ENCODE assay signal across 8 cellular contexts in genomic region chr3:43286115-43286885, GRCh38. TPM values are rescaled to one million over a fixed set of nuclear protein-coding genes. Genes with fewer than 3 reads are reported as not detected.
DNase-seq lines count a peak whose midpoint lies in the region; ATAC-seq, FAIRE-seq and TF ChIP-seq lines count a peak whose summit lies in the region.

SNRK (plus strand) TSS chr3:43286540; CDS start chr3:43303204, 16,664 bp downstream.

- intact Hi-C loops in spleen (cut with DNase I; ENCODE audit: low total_unique reads), result no loop called here

- peak within 1 kb of the TSS; percentile 93 to 100 (median 98) for H3K27ac Mint-ChIP-seq in immature natural killer cell

- no peak for TF ChIP-seq CTCF in WI38 (IDR thresholded peaks at IDR 0.05; ENCODE audit: low read depth, low read length)
- peak; percentile 29 for TF ChIP-seq CTCF in bronchial epithelial cell (IDR thresholded peaks at IDR 0.05; ENCODE audit: insufficient read depth, low read length, severe bottlenecking)
- peak in 10 of 11 experiments; percentile 19 to 67 (median 51) for TF ChIP-seq CTCF in spleen (IDR thresholded peaks at IDR 0.05 in 8 of 11, conservative IDR thresholded peaks at IDR 0.05 in 3 of 11)

- H3K27me3 ChIP-seq in bronchial epithelial cell (ENCODE audit: control insufficient read depth, insufficient read depth, low read length) (no peaks in the 10 kb centered on the region), spleen (replicated peaks in 1 of 7) (no peaks in the 10 kb centered on the region)

- no peaks in the 10 kb centered on the region for H3K9me3 Mint-ChIP-seq in immature natural killer cell

- H3K4me1 ChIP-seq in spleen, result peaks cover 30 to 60% (median 45%) of the 10 kb centered on the region in 6 donors

- FAIRE-seq in bronchial epithelial cell (lab: Jason Lieb, UNC), result no peak

- H3K27ac ChIP-seq in spleen, result peak within 1 kb of the TSS; percentile 87 to 99 (median 94)

- peaks cover 2 to 24% (median 15%) of the 10 kb centered on the region in 3 donors for H3K27me3 Mint-ChIP-seq in immature natural killer cell (ENCODE audit: low read depth in 3 of 3)

- whole genome bisulfite sequencing in spleen, 5 donors, result 0 to 1% (median 0%) methylated on average over 27 to 99 of the region's 99 CpGs

- H3K36me3 ChIP-seq in bronchial epithelial cell (ENCODE audit: control insufficient read depth, insufficient read depth, low read length), result no peaks in the 10 kb centered on the region
- peaks cover 0 to 13% (median 0%) of the 10 kb centered on the region in 6 donors for H3K36me3 ChIP-seq in spleen

- H3K9me3 ChIP-seq in spleen, result no peaks in the 10 kb centered on the region

- TF ChIP-seq POLR2A in spleen (IDR thresholded peaks at IDR 0.05), result peak in 2 of 3 donors; percentile 53 to 94

- DNase-seq in NCI-H82 (lab: John Stamatoyannopoulos, UW) (peak; percentile 80), NCI-H82 treated with DMSO at 0.1 percent for 48 hours (lab: John Stamatoyannopoulos, UW; ENCODE audit: unreplicated experiment) (no peak), NCI-H2029 treated with DMSO at 0.1 percent for 48 hours (lab: John Stamatoyannopoulos, UW) (peak; percentile 76), bronchial epithelial cell (ENCODE audit: low read depth) (peak; percentile 45), immature natural killer cell (peak; percentile 93 to 94 (median 94)), spleen (peak; percentile 97)

- peaks cover 0 to 5% (median 3%) of the 10 kb centered on the region in 3 donors for H3K36me3 Mint-ChIP-seq in immature natural killer cell

- peaks cover 40 to 42% of the 10 kb centered on the region in 2 donors for H3K4me1 Mint-ChIP-seq in immature natural killer cell

- peak; percentile 82 for ATAC-seq in HG02840 (IDR thresholded peaks at IDR 0.05; ENCODE audit: low FRiP score, unreplicated experiment)

- H3K4me3 ChIP-seq in WI38 (ENCODE audit: low read depth, low read length) (peak within 1 kb of the TSS; percentile 90), bronchial epithelial cell (ENCODE audit: low read depth, low read length) (peak within 1 kb of the TSS; percentile 47), spleen (peak within 1 kb of the TSS; percentile 36 to 80 (median 60))

- H3K4me3 Mint-ChIP-seq in immature natural killer cell, result peak within 1 kb of the TSS; percentile 97 to 100 (median 98)

RNA-seq across cellular contexts. Expression of gene SNRK, which starts in this region (rescaled TPM):
- 28.3 and 29.7 TPM in 2 replicates for total RNA-seq in bronchial epithelial cell
- polyA plus RNA-seq in immature natural killer cell, result 10 to 100 TPM; 34.3 to 68.6 (median 38.4) TPM
- 100 to 1,000 TPM in 4 of 7 donors, 10 to 100 TPM in 3; 83.7 to 121 (median 106) TPM for total RNA-seq in spleen
- polyA plus RNA-seq in spleen, result 10 to 100 TPM; 12.0 to 17.9 (median 12.8) TPM
